Comparison of ENCODE assay signal across 36 cellular contexts in the genomic region with DNA sequence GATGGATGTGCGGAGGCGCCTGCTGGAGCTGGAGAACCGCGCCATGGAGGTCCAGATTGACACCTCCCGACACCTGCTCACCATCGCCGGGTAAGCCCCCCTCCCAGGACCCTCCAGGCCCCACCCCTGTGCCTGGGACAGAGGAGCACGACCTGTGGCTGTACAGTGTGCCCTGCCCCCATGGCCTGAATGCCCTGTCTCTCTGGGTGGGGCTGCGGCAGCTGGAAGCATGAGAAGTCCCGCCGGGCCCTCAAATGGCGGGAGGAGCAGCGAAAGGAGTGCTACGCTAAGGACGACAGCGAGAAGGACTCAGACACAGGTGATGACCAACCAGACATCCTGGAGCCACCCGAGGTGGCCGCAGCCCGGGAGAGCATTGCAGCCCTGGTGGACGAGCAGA. TPM values are rescaled to one million over a fixed set of nuclear protein-coding genes. Genes with fewer than 3 reads are reported as not detected.
"Had no signal": no experiment of that assay in that cellular context is flagged by ENCODE, and none has a peak within 500 bp of the region (broad histone marks: within the 10 kb centered on the region; RNA-seq: fewer than 3 reads in every experiment).

No MANE protein-coding gene starts in this region.

- H3K4me1 ChIP-seq: pancreas, psoas muscle, testis, transverse colon, upper lobe of right lung, uterus had no signal

- H3K27ac ChIP-seq: neutrophil, pancreas, psoas muscle, skin epidermis, spleen, suprapubic skin, testis, tibial artery, transverse colon, upper lobe of right lung, uterus had no signal

- H3K27ac Mint-ChIP-seq: naive B cell; naive thymus-derived CD8-positive, alpha-beta T cell; natural killer cell treated with Interleukin-12 subunit alpha and Interleukin-12 subunit beta and Interleukin-15 and Interleukin-18, amount 100 ng/mL, for 72 hours; nephron progenitor cell; progenitor cell of endocrine pancreas; stimulated activated memory B cell treated with anti-CD40 and anti-IgM and Interleukin-4, amounts not matched to agents 10 μg/mL and 1 μg/mL and 100 μg/mL, for 72 hours; stimulated activated naive CD8-positive, alpha-beta T cell treated with anti-CD3 and anti-CD28 coated beads, Interleukin-15, amount 100 ng/mL, for 72 hours; type B pancreatic cell had no signal

- ATAC-seq: naive thymus-derived CD8-positive, alpha-beta T cell; natural killer cell treated with Interleukin-12 subunit alpha and Interleukin-12 subunit beta and Interleukin-15 and Interleukin-18, amount 100 ng/mL, for 72 hours; pancreas; psoas muscle; right cardiac atrium; sciatic nerve; stimulated activated memory B cell treated with anti-CD40 and anti-IgM and Interleukin-4, amounts not matched to agents 10 μg/mL and 1 μg/mL and 100 μg/mL, for 72 hours; stimulated activated naive CD8-positive, alpha-beta T cell treated with anti-CD3 and anti-CD28 coated beads, Interleukin-15, amount 100 ng/mL, for 72 hours; stimulated activated naive CD8-positive, alpha-beta T cell treated with anti-CD3 and anti-CD28 coated beads, Interleukin-15, Interleukin-2, amounts not matched to agents 100 U/mL and 50 U/mL, for 24 hours; upper lobe of right lung had no signal

- H3K4me1 Mint-ChIP-seq: nephron progenitor cell; stimulated activated memory B cell treated with anti-CD40 and anti-IgM and Interleukin-4, amounts not matched to agents 10 μg/mL and 1 μg/mL and 100 μg/mL, for 72 hours had no signal

- DNase-seq: naive B cell; naive thymus-derived CD8-positive, alpha-beta T cell; nephron progenitor cell; nucleus accumbens; pancreas; psoas muscle; right cardiac atrium; spleen; stimulated activated CD4-positive, alpha-beta T cell treated with anti-CD3 and anti-CD28 coated beads, Interleukin-12 subunit alpha, Interleukin-12 subunit beta, amount 100 ng/mL, for 4 hours; stimulated activated CD4-positive, alpha-beta T cell treated with anti-CD3 and anti-CD28 coated beads, Interleukin-1b, Interleukin-23, amount 100 ng/mL, for 48 hours; stimulated activated CD4-positive, alpha-beta T cell treated with anti-CD3 and anti-CD28 coated beads, Interleukin-4, amount 100 ng/mL, for 1 hour; stimulated activated CD4-positive, alpha-beta T cell treated with anti-CD3 and anti-CD28 coated beads, Interleukin-4, amount 100 ng/mL, for 4 hours; stimulated activated CD8-positive, alpha-beta memory T cell treated with anti-CD3 and anti-CD28 coated beads, Interleukin-4, amount 100 ng/mL, for 48 hours; stimulated activated naive CD4-positive, alpha-beta T cell; stimulated activated naive CD8-positive, alpha-beta T cell treated with anti-CD3 and anti-CD28 coated beads, Interleukin-15, amount 100 ng/mL, for 72 hours; stimulated activated naive CD8-positive, alpha-beta T cell treated with anti-CD3 and anti-CD28 coated beads, Interleukin-15, Interleukin-2, amounts not matched to agents 100 U/mL and 50 U/mL, for 24 hours; substantia nigra; testis; tibial artery; transverse colon; upper lobe of right lung; uterus had no signal

- H3K36me3 Mint-ChIP-seq: naive B cell; naive thymus-derived CD8-positive, alpha-beta T cell; natural killer cell treated with Interleukin-12 subunit alpha and Interleukin-12 subunit beta and Interleukin-15 and Interleukin-18, amount 100 ng/mL, for 72 hours; stimulated activated memory B cell treated with anti-CD40 and anti-IgM and Interleukin-4, amounts not matched to agents 10 μg/mL and 1 μg/mL and 100 μg/mL, for 72 hours; type B pancreatic cell had no signal

- H3K9me3 Mint-ChIP-seq: naive thymus-derived CD8-positive, alpha-beta T cell; natural killer cell treated with Interleukin-12 subunit alpha and Interleukin-12 subunit beta and Interleukin-15 and Interleukin-18, amount 100 ng/mL, for 72 hours; nephron progenitor cell; neural crest cell; stimulated activated memory B cell treated with anti-CD40 and anti-IgM and Interleukin-4, amounts not matched to agents 10 μg/mL and 1 μg/mL and 100 μg/mL, for 72 hours; stimulated activated naive CD8-positive, alpha-beta T cell treated with anti-CD3 and anti-CD28 coated beads, Interleukin-15, amount 100 ng/mL, for 72 hours; type B pancreatic cell had no signal

- H3K36me3 ChIP-seq: neutrophil, pancreas, suprapubic skin, tibial artery, transverse colon, upper lobe of right lung, uterus had no signal

- H3K9me3 ChIP-seq: neutrophil, pancreas, psoas muscle, spleen, suprapubic skin, testis, tibial artery, transverse colon, upper lobe of right lung, uterus had no signal

- H3K4me2 ChIP-seq: smooth muscle cell had no signal

- H3K4me3 ChIP-seq: pancreas, psoas muscle, skin epidermis, smooth muscle cell, spleen, suprapubic skin, testis, tibial artery, transverse colon, upper lobe of right lung, uterus had no signal

- H3K27me3 ChIP-seq: testis, uterus had no signal

- H3K4me3 Mint-ChIP-seq: naive thymus-derived CD8-positive, alpha-beta T cell; natural killer cell treated with Interleukin-12 subunit alpha and Interleukin-12 subunit beta and Interleukin-15 and Interleukin-18, amount 100 ng/mL, for 72 hours; nephron progenitor cell; neural crest cell; stimulated activated memory B cell treated with anti-CD40 and anti-IgM and Interleukin-4, amounts not matched to agents 10 μg/mL and 1 μg/mL and 100 μg/mL, for 72 hours; stimulated activated naive CD8-positive, alpha-beta T cell treated with anti-CD3 and anti-CD28 coated beads, Interleukin-15, amount 100 ng/mL, for 72 hours had no signal

RNA-seq across cellular contexts. Expression of a gene that starts 11.2 kb away (rescaled TPM):
- total RNA-seq: naive thymus-derived CD8-positive, alpha-beta T cell; natural killer cell treated with Interleukin-12 subunit alpha and Interleukin-12 subunit beta and Interleukin-15 and Interleukin-18, amount 100 ng/mL, for 72 hours; osteocyte; psoas muscle; renal cortical epithelial cell; right cardiac atrium; sciatic nerve; smooth muscle cell; suprapubic skin; transverse colon; upper lobe of right lung; urinary bladder had no signal
- polyA plus RNA-seq: naive thymus-derived CD8-positive, alpha-beta T cell; psoas muscle; right cardiac atrium; smooth muscle cell; urinary bladder had no signal

RNA-seq across cellular contexts. Expression of a gene that starts 16.8 kb away (rescaled TPM):
- total RNA-seq: naive thymus-derived CD8-positive, alpha-beta T cell; natural killer cell treated with Interleukin-12 subunit alpha and Interleukin-12 subunit beta and Interleukin-15 and Interleukin-18, amount 100 ng/mL, for 72 hours; omental fat pad; osteocyte; psoas muscle; renal cortical epithelial cell; right cardiac atrium; smooth muscle cell; suprapubic skin; upper lobe of right lung; urinary bladder had no signal
- polyA plus RNA-seq: psoas muscle, right cardiac atrium, smooth muscle cell had no signal

RNA-seq across cellular contexts. Expression of a gene that starts 24.5 kb away (rescaled TPM):
- total RNA-seq: naive thymus-derived CD8-positive, alpha-beta T cell; osteocyte; renal cortical epithelial cell; smooth muscle cell had no signal
- polyA plus RNA-seq: smooth muscle cell had no signal
